In the genomic region with DNA sequence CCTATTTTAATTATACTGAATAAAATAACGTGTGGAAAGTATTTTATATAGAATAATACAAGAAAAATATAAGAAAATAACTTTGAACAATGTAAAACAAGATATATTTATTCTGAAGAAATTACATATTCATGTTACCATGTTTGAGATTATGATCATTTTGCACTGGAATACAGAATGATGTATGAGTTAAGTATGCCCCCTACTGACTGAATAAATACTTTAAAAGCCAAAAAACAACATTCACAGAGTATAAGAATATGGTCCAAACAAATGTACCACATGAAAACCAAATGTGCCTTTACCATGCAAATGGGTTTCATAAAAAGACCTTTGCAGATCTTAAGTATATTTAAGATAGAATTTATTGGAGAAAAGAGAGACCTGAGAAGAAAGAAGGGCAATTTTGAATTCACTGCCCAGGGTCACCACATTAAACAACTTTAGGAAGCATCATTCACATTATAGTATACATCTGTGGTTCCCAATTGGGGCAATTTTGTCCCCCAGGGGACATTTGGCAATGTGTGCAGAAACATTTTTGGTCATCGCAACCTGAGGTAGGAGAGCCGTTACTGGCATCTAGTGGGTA, we compare ENCODE assay signal across 8 cellular contexts.
DNase-seq lines count a peak whose midpoint lies in the region; ATAC-seq, FAIRE-seq and TF ChIP-seq lines count a peak whose summit lies in the region.

No MANE protein-coding gene starts in this region.

- POLR2A ChIA-PET in PC-9 (lab: Charles Lee; ENCODE audit: unreplicated experiment): interaction anchor here (0.5 kb wide), 1 partner anchor 219 kb away, joined by 10 read pairs; no protein-coding TSS in a partner anchor

- FAIRE-seq in GM18507 (lab: Jason Lieb, UNC): peak; percentile 68

- DNase-seq in AG09319 (ENCODE audit: extremely low read depth, low read depth) (no peak), GM18507 (ENCODE audit: extremely low spot score, insufficient read length, low read depth) (no peak), PC-9 (no peak), fibroblast of villous mesenchyme (ENCODE audit: low read depth) (peak; percentile 7), dedifferentiated amniotic fluid mesenchymal stem cell (ENCODE audit: extremely low spot score) (no peak)

- CTCF ChIA-PET in PC-9 (lab: Charles Lee): no interaction called here

- intact Hi-C loops in PC-9 (cut with micrococcal nuclease; ENCODE audit: unreplicated experiment): loop anchor here (2.0 kb wide), 1 partner anchor 626 kb away; no protein-coding TSS in a partner anchor

- H3K4me2 ChIP-seq in PC-9: no peak overlapping the region

- no peaks in the 10 kb centered on the region for H3K27me3 ChIP-seq in PC-9 (ENCODE audit: insufficient read depth, low read depth)

- H3K27ac ChIP-seq in PC-9: no peak overlapping the region

- H3K4me3 ChIP-seq in PC-9 (no peak overlapping the region), fibroblast of villous mesenchyme (ENCODE audit: low read depth, low read length) (no peak overlapping the region)

- H3K4me1 ChIP-seq in PC-9 (replicated peaks; ENCODE audit: insufficient read depth): no peaks in the 10 kb centered on the region

- H3K9me2 ChIP-seq in PC-9 (ENCODE audit: insufficient read depth): no peaks in the 10 kb centered on the region

- ATAC-seq in HG02759 (IDR thresholded peaks at IDR 0.05; ENCODE audit: unreplicated experiment) (no peak), HG02852 (IDR thresholded peaks at IDR 0.05; ENCODE audit: unreplicated experiment) (no peak), HG03432 (IDR thresholded peaks at IDR 0.05; ENCODE audit: unreplicated experiment) (no peak)

- no peak overlapping the region for H2AFZ ChIP-seq in PC-9

- no peaks in the 10 kb centered on the region for H3K9me3 ChIP-seq in PC-9 (ENCODE audit: insufficient read depth, low read depth)

- no peaks in the 10 kb centered on the region for H3K36me3 ChIP-seq in PC-9 (ENCODE audit: low read depth)

- TF ChIP-seq CTCF in AG09319 (IDR thresholded peaks at IDR 0.05; ENCODE audit: low read depth, low read length): peak; percentile 31
- TF ChIP-seq CTCF in PC-9 (conservative IDR thresholded peaks at IDR 0.05): peak; percentile 80
- TF ChIP-seq CTCF in fibroblast of villous mesenchyme (IDR thresholded peaks at IDR 0.05; ENCODE audit: insufficient read depth, low read depth, low read length): peak; percentile 38

- no peaks in the 10 kb centered on the region for H4K20me1 ChIP-seq in PC-9 (ENCODE audit: insufficient read depth)

- H3K79me2 ChIP-seq in PC-9 (ENCODE audit: low read depth): no peaks in the 10 kb centered on the region

- H3F3A ChIP-seq in PC-9 (ENCODE audit: insufficient read depth, low read depth): no peaks in the 10 kb centered on the region

- no TSS peak for BruUV-seq in PC-9 (replicated peaks; lab: Mats Ljungman, UMichigan)
